In the genomic region with DNA sequence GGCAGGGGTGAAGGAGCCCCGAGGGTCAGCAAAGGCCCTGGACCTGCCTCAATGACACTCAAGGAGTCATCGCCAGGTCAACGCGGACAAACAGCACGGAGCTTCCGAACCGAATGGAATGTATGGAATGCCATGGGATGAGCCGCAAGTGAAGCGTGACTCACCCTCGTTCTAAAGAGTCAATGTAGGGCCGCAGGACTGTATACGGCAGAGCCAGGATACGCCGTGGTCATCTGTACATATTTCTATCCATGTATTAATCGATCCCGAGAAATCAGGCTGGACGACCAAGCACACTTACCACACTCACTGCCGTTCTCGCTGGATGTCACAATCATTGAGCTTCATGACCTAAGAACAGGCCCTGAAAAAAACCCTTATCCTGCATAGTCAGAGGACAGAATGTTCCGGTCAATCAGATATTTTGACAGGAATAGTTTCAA, we compare ENCODE assay signal across 11 cellular contexts. TPM values are rescaled to one million over a fixed set of nuclear protein-coding genes. Genes with fewer than 3 reads are reported as not detected.
A peak's percentile ranks its signal among the peaks of the same experiment; 100 is the strongest.
DNase-seq lines count a peak whose midpoint lies in the region; ATAC-seq and TF ChIP-seq lines count a peak whose summit lies in the region.
"Had no signal": no experiment of that assay in that cellular context is flagged by ENCODE, and none has a peak within 500 bp of the region (broad histone marks: within the 10 kb centered on the region; RNA-seq: fewer than 3 reads in every experiment).

No MANE protein-coding gene starts in this region.

- ATAC-seq in T-helper 17 cell (no peak), GM18858 (IDR thresholded peaks at IDR 0.05; ENCODE audit: unreplicated experiment) (no peak)
- ATAC-seq in stimulated activated naive CD8-positive, alpha-beta T cell treated with anti-CD3 and anti-CD28 coated beads, Interleukin-15, amount 100 ng/mL, for 72 hours: no peak
- ATAC-seq: naive thymus-derived CD8-positive, alpha-beta T cell had no signal

- peak overlapping the region; percentile 65 for H3K4me3 Mint-ChIP-seq in type B pancreatic cell
- H3K4me3 Mint-ChIP-seq in T-helper 17 cell: no peak overlapping the region
- no peak overlapping the region for H3K4me3 Mint-ChIP-seq in stimulated activated naive CD8-positive, alpha-beta T cell treated with anti-CD3 and anti-CD28 coated beads, Interleukin-15, amount 100 ng/mL, for 72 hours
- H3K4me3 Mint-ChIP-seq: naive thymus-derived CD8-positive, alpha-beta T cell had no signal

- DNase-seq in SIG-M5 treated with dmso at 0.1 percent for 504 hours (lab: John Stamatoyannopoulos, UW; ENCODE audit: unreplicated experiment) (peak; percentile 16), SIG-M5 (lab: John Stamatoyannopoulos, UW) (no peak), astrocyte of the spinal cord (ENCODE audit: low read depth, low spot score) (peak; percentile 85), kidney epithelial cell (ENCODE audit: low read depth) (peak; percentile 63), type B pancreatic cell (ENCODE audit: extremely low spot score, unreplicated experiment) (no peak), T-helper 17 cell (no peak)
- no peak for DNase-seq in stimulated activated naive CD8-positive, alpha-beta T cell treated with anti-CD3 and anti-CD28 coated beads, Interleukin-15, amount 100 ng/mL, for 72 hours
- DNase-seq: activated gamma-delta T cell; esophagus squamous epithelium; naive thymus-derived CD8-positive, alpha-beta T cell had no signal

- H3K27me3 Mint-ChIP-seq in type B pancreatic cell (no peaks in the 10 kb centered on the region), T-helper 17 cell (no peaks in the 10 kb centered on the region)
- no peaks in the 10 kb centered on the region for H3K27me3 Mint-ChIP-seq in stimulated activated naive CD8-positive, alpha-beta T cell treated with anti-CD3 and anti-CD28 coated beads, Interleukin-15, amount 100 ng/mL, for 72 hours
- H3K27me3 Mint-ChIP-seq: naive thymus-derived CD8-positive, alpha-beta T cell had no signal

- in situ Hi-C loops in astrocyte of the spinal cord (cut with HindIII; ENCODE audit: low sequenced_read_pairs): no loop called here

- H3K27me3 ChIP-seq in kidney epithelial cell (ENCODE audit: control insufficient read depth, insufficient read depth, low read length): no peaks in the 10 kb centered on the region
- H3K27me3 ChIP-seq: esophagus squamous epithelium had no signal

- no peak for TF ChIP-seq CTCF in astrocyte of the spinal cord (IDR thresholded peaks at IDR 0.05; ENCODE audit: low read depth, low read length)
- no peak for TF ChIP-seq CTCF in kidney epithelial cell (IDR thresholded peaks at IDR 0.05; ENCODE audit: insufficient read depth, low read length, poor library complexity, severe bottlenecking)
- no peak for TF ChIP-seq CTCF in type B pancreatic cell (conservative IDR thresholded peaks at IDR 0.05)

- no peaks in the 10 kb centered on the region for H3K9me3 Mint-ChIP-seq in type B pancreatic cell
- H3K9me3 Mint-ChIP-seq in stimulated activated naive CD8-positive, alpha-beta T cell treated with anti-CD3 and anti-CD28 coated beads, Interleukin-15, amount 100 ng/mL, for 72 hours: no peaks in the 10 kb centered on the region
- H3K9me3 Mint-ChIP-seq: naive thymus-derived CD8-positive, alpha-beta T cell had no signal

- H3K36me3 Mint-ChIP-seq in type B pancreatic cell (peaks cover 4% of the 10 kb centered on the region), T-helper 17 cell (ENCODE audit: low read depth) (peaks cover 2% of the 10 kb centered on the region)
- H3K36me3 Mint-ChIP-seq: naive thymus-derived CD8-positive, alpha-beta T cell had no signal

- H3K27ac Mint-ChIP-seq in type B pancreatic cell (peak overlapping the region; percentile 70), T-helper 17 cell (no peak overlapping the region)
- no peak overlapping the region for H3K27ac Mint-ChIP-seq in stimulated activated naive CD8-positive, alpha-beta T cell treated with anti-CD3 and anti-CD28 coated beads, Interleukin-15, amount 100 ng/mL, for 72 hours

- H3K4me1 Mint-ChIP-seq in type B pancreatic cell (ENCODE audit: unreplicated experiment) (peaks cover 16% of the 10 kb centered on the region), T-helper 17 cell (peaks cover 14% of the 10 kb centered on the region)
- peaks cover 25% of the 10 kb centered on the region for H3K4me1 Mint-ChIP-seq in stimulated activated naive CD8-positive, alpha-beta T cell treated with anti-CD3 and anti-CD28 coated beads, Interleukin-15, amount 100 ng/mL, for 72 hours

- no peaks in the 10 kb centered on the region for H3K9me3 ChIP-seq in T-helper 17 cell (ENCODE audit: control insufficient read depth, low read length, poor library complexity, severe bottlenecking)
- H3K9me3 ChIP-seq: esophagus squamous epithelium had no signal

- H3K36me3 ChIP-seq in kidney epithelial cell (ENCODE audit: control insufficient read depth, insufficient read depth, low read length): no peaks in the 10 kb centered on the region

- H3K4me3 ChIP-seq in astrocyte of the spinal cord (ENCODE audit: low read depth, low read length) (no peak overlapping the region), kidney epithelial cell (ENCODE audit: low read depth, low read length) (no peak overlapping the region)
- H3K4me3 ChIP-seq: esophagus squamous epithelium had no signal

RNA-seq across cellular contexts. Expression of gene SNX8, which starts 4.3 kb away (rescaled TPM):
- 43.8 and 47.7 TPM in 2 replicates for total RNA-seq in kidney epithelial cell
- total RNA-seq in type B pancreatic cell (ENCODE audit: low replicate concordance): 29.1 and 40.6 TPM in 2 replicates
- total RNA-seq in T-helper 17 cell: 1 to 10 TPM; 8.6 to 9.3 TPM

RNA-seq across cellular contexts. Expression of gene EIF3B, which starts 44.7 kb away (rescaled TPM):
- total RNA-seq in kidney epithelial cell: 149 and 153 TPM in 2 replicates
- total RNA-seq in type B pancreatic cell (ENCODE audit: low replicate concordance): 178 and 183 TPM in 2 replicates
- 100 to 1,000 TPM; 139 to 176 TPM for total RNA-seq in T-helper 17 cell

Comparison
In these comparisons a context has a peak if more than half of its experiments do, and no peak if none do; other contexts are left out.
1. DNase-seq: peak in SIG-M5 treated with dmso at 0.1 percent for 504 hours (single experiment), astrocyte of the spinal cord (single experiment) and kidney epithelial cell (single experiment); none in SIG-M5 (single experiment), type B pancreatic cell (single experiment), T-helper 17 cell (0 of 3) and stimulated activated naive CD8-positive, alpha-beta T cell treated with anti-CD3 and anti-CD28 coated beads, Interleukin-15, amount 100 ng/mL, for 72 hours (0 of 2).